Comparison of ENCODE assay signal across 17 cellular contexts in the genomic region with DNA sequence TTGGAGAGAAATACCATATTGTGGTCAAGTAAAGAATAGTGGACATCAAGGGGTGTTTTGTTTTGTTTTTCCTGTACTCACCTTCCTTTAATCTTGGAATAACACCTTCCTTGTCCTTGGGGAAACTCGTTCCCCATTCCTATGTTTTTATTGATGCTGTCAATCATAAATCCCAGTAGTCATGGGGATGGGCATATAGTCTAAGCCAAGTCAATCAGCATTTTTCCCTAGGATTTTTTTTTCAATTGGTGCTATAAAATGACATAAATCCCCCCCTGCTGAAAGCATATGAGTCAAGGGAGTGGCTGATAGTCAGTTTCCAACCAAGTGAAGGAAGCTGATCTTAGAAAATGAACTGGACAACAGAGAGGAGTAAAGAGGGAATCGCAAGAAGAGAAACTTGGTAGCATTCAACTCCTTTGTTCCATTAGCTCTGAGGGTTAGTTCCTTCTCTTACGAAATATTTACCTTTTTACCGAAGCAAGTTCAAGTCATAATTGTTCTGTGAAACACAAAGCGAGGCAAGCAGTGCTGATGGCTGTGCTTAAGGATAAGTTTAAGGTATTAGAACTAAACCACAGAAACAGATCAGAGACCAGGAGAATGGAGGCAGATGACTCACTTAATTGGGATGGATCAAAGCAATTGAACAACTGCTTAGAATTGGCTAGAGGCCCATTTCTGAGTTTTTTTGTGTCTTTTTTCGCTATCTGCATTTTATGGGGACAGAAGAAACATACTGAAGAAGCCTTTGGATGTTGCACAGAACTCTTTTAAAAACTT.
DNase-seq lines count a peak whose midpoint lies in the region; ATAC-seq and TF ChIP-seq lines count a peak whose summit lies in the region.
"Had no signal": no experiment of that assay in that cellular context is flagged by ENCODE, and none has a peak within 500 bp of the region (broad histone marks: within the 10 kb centered on the region; RNA-seq: fewer than 3 reads in every experiment).

No MANE protein-coding gene starts in this region.

- peak; percentile 84 for ATAC-seq in esophagus mucosa
- ATAC-seq: HepG2 had no signal

- peaks cover 10% of the 10 kb centered on the region for H3K36me3 Mint-ChIP-seq in osteocyte (ENCODE audit: unreplicated experiment)

- H3K9me3 Mint-ChIP-seq in osteocyte (ENCODE audit: unreplicated experiment): peaks cover 28% of the 10 kb centered on the region

- no peak overlapping the region for H3K27ac Mint-ChIP-seq in osteocyte (ENCODE audit: unreplicated experiment)
- H3K27ac Mint-ChIP-seq: CD4-positive, alpha-beta T cell had no signal

- no peak for TF ChIP-seq CTCF in RWPE1 (conservative IDR thresholded peaks at IDR 0.05; ENCODE audit: low read depth)
- no peak for TF ChIP-seq CTCF in osteocyte (IDR thresholded peaks at IDR 0.05)

- CTCF ChIA-PET in HEK293T (lab: Yijun Ruan, JAX) (no interaction called here), RWPE1 (lab: Yijun Ruan, JAX) (no interaction called here)

- H3K27ac ChIP-seq in RWPE1: no peak overlapping the region
- H3K27ac ChIP-seq: C4-2B had no signal

- no peak overlapping the region for H3K4me3 Mint-ChIP-seq in osteocyte (ENCODE audit: unreplicated experiment)
- H3K4me3 Mint-ChIP-seq: CD4-positive, alpha-beta T cell; IgD-negative memory B cell had no signal

- no peaks in the 10 kb centered on the region for H3K27me3 Mint-ChIP-seq in osteocyte (ENCODE audit: unreplicated experiment)
- H3K27me3 Mint-ChIP-seq: CD4-positive, alpha-beta T cell; IgD-negative memory B cell had no signal

- POLR2A ChIA-PET in HEK293T (lab: Yijun Ruan, JAX) (no interaction called here), RWPE1 (lab: Yijun Ruan, JAX; ENCODE audit: low non-redundant PET) (no interaction called here)

- DNase-seq in HEK293T (ENCODE audit: extremely low spot score) (no peak), renal cortical epithelial cell (ENCODE audit: low read depth) (peak; percentile 63), RWPE1 (ENCODE audit: low spot score) (no peak), osteocyte (ENCODE audit: extremely low spot score, unreplicated experiment) (no peak), NCI-H524 treated with DMSO at 0.1 percent for 48 hours (lab: John Stamatoyannopoulos, UW) (no peak), NOMO-1 treated with DMSO at 0.1 percent for 48 hours (lab: John Stamatoyannopoulos, UW; ENCODE audit: unreplicated experiment) (no peak)
- DNase-seq: AML-193; CD4-positive, alpha-beta T cell; DMS153; DMS79; GDM1; GOT3; H7 had no signal

- peaks cover 2% of the 10 kb centered on the region for H3K4me1 Mint-ChIP-seq in osteocyte (ENCODE audit: unreplicated experiment)

TF ChIP-seq in HEK293T, 16 proteins besides CTCF, POLR2A, EP300 and RAD21:
- TF ChIP-seq, protein P1, sequence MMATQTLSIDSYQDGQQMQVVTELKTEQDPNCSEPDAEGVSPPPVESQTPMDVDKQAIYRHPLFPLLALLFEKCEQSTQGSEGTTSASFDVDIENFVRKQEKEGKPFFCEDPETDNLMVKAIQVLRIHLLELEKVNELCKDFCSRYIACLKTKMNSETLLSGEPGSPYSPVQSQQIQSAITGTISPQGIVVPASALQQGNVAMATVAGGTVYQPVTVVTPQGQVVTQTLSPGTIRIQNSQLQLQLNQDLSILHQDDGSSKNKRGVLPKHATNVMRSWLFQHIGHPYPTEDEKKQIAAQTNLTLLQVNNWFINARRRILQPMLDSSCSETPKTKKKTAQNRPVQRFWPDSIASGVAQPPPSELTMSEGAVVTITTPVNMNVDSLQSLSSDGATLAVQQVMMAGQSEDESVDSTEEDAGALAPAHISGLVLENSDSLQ (IDR thresholded peaks at IDR 0.05): 0 out of 2 replicates have a peak, but pooled peaks have one; percentile 32
- no peak for TF ChIP-seq ZNF384 (IDR thresholded peaks at IDR 0.05)
